8 cellular contexts compared by ENCODE assay signal in genomic region chr12:64610092-64610659, GRCh38. TPM values are rescaled to one million over a fixed set of nuclear protein-coding genes. Genes with fewer than 3 reads are reported as not detected.
DNase-seq lines count a peak whose midpoint lies in the region; ATAC-seq and FAIRE-seq lines count a peak whose summit lies in the region.

TSS of gene RASSF3 (plus strand) at chr12:64610495. CDS start at chr12:64610633, 138 bp downstream.

- no peaks in the 10 kb centered on the region for H3K27me3 Mint-ChIP-seq in activated naive CD4-positive, alpha-beta T cell treated with anti-CD3 and anti-CD28 coated beads, Interleukin-2, amount 50 U/mL, for 24 hours

- H3K4me3 Mint-ChIP-seq in activated naive CD4-positive, alpha-beta T cell treated with anti-CD3 and anti-CD28 coated beads, Interleukin-2, amount 50 U/mL, for 24 hours: peak within 1 kb of the TSS; percentile 94

- H3K9ac ChIP-seq in HUES6 (ENCODE audit: low read length) (peak within 1 kb of the TSS; percentile 87), trophoblast cell (ENCODE audit: low read length) (peak within 1 kb of the TSS; percentile 82)

- H3K79me1 ChIP-seq in trophoblast cell (ENCODE audit: low read length): peaks cover 23% of the 10 kb centered on the region

- no peaks in the 10 kb centered on the region for H3K9me3 Mint-ChIP-seq in activated naive CD4-positive, alpha-beta T cell treated with anti-CD3 and anti-CD28 coated beads, Interleukin-2, amount 50 U/mL, for 24 hours

- H3K4ac ChIP-seq in trophoblast cell (ENCODE audit: low read depth, low read length): peak within 1 kb of the TSS; percentile 95

- WGBS in trophoblast cell (ENCODE audit: extremely low coverage, insufficient coverage, insufficient read length): no CpG with 5 or more reads among the region's 76 CpGs

- H3K27ac Mint-ChIP-seq in activated naive CD4-positive, alpha-beta T cell treated with anti-CD3 and anti-CD28 coated beads, Interleukin-2, amount 50 U/mL, for 24 hours: peak within 1 kb of the TSS; percentile 94

- H3K4me3 ChIP-seq in HUES6 (ENCODE audit: low read depth, low read length): peak within 1 kb of the TSS; percentile 93
- peak within 1 kb of the TSS; percentile 90 for H3K4me3 ChIP-seq in trophoblast cell (ENCODE audit: low read depth, low read length)

- H3K36me3 ChIP-seq in HUES6 (ENCODE audit: control insufficient read depth, insufficient read depth, low read length): no peaks in the 10 kb centered on the region
- no peaks in the 10 kb centered on the region for H3K36me3 ChIP-seq in trophoblast cell (ENCODE audit: control insufficient read depth in 1 of 2, insufficient read depth in 2 of 2, low read length in 2 of 2)

- H2BK5ac ChIP-seq in trophoblast cell (ENCODE audit: low read depth, low read length, poor library complexity): peak within 1 kb of the TSS; percentile 95

- peak; percentile 47 for ATAC-seq in GM21367 (IDR thresholded peaks at IDR 0.05; ENCODE audit: unreplicated experiment)

- H3K23ac ChIP-seq in trophoblast cell (ENCODE audit: low read length): no peak within 1 kb of the TSS

- peaks cover 46% of the 10 kb centered on the region for H3K4me1 Mint-ChIP-seq in activated naive CD4-positive, alpha-beta T cell treated with anti-CD3 and anti-CD28 coated beads, Interleukin-2, amount 50 U/mL, for 24 hours

- H3K18ac ChIP-seq in trophoblast cell (ENCODE audit: low read length): peak within 1 kb of the TSS; percentile 98

- peak within 1 kb of the TSS; percentile 97 for H4K12ac ChIP-seq in trophoblast cell (ENCODE audit: low read depth, low read length)

- H4K8ac ChIP-seq in trophoblast cell (ENCODE audit: low read depth, low read length): peak within 1 kb of the TSS; percentile 94

- peaks cover 5% of the 10 kb centered on the region; the same call in 1 of the 2 replicates for H3K4me1 ChIP-seq in HUES6 (ENCODE audit: control insufficient read depth, insufficient read depth, low read length)
- no peaks in the 10 kb centered on the region for H3K4me1 ChIP-seq in trophoblast cell (ENCODE audit: control insufficient read depth in 1 of 2, insufficient read depth in 2 of 2, low read length in 2 of 2)

- no peaks in the 10 kb centered on the region for H3K9me3 ChIP-seq in HUES6 (ENCODE audit: control insufficient read depth, insufficient read depth, low read depth, low read length)
- no peaks in the 10 kb centered on the region for H3K9me3 ChIP-seq in trophoblast cell (ENCODE audit: insufficient read depth, low read depth, low read length)

- H4K91ac ChIP-seq in trophoblast cell (ENCODE audit: low read depth, low read length): peak within 1 kb of the TSS; percentile 98

- no peak for FAIRE-seq in urothelium cell line (lab: Jason Lieb, UNC)

- H3K36me3 Mint-ChIP-seq in activated naive CD4-positive, alpha-beta T cell treated with anti-CD3 and anti-CD28 coated beads, Interleukin-2, amount 50 U/mL, for 24 hours: peaks cover 3% of the 10 kb centered on the region

- peak; percentile 53 for DNase-seq in DMS114 treated with DMSO at 0.1 percent for 48 hours (lab: John Stamatoyannopoulos, UW; ENCODE audit: unreplicated experiment)
- peak; percentile 20 for DNase-seq in SKM-1 (lab: John Stamatoyannopoulos, UW; ENCODE audit: unreplicated experiment)
- peak in 38 of 42 donors; percentile 26 to 78 (median 50) for DNase-seq in head of caudate nucleus
- peak; percentile 71 to 79 for DNase-seq in trophoblast cell
- DNase-seq in urothelium cell line (ENCODE audit: low spot score): peak; percentile 80

- peaks cover 19% of the 10 kb centered on the region for H3K79me2 ChIP-seq in trophoblast cell (ENCODE audit: control insufficient read depth, insufficient read depth, low read length, poor library complexity)

- H2BK120ac ChIP-seq in trophoblast cell (ENCODE audit: insufficient read depth, low read length, poor library complexity): peak within 1 kb of the TSS; percentile 96

- peak within 1 kb of the TSS; percentile 55 for H2AK5ac ChIP-seq in trophoblast cell (ENCODE audit: low read length)

- H2AFZ ChIP-seq in trophoblast cell (ENCODE audit: insufficient read depth, low read length, poor library complexity): peak within 1 kb of the TSS; percentile 100

- intact Hi-C loops in head of caudate nucleus (cut with DNase I): no loop called here

- H3K27ac ChIP-seq in HUES6 (ENCODE audit: low read depth, low read length) (peak within 1 kb of the TSS; percentile 93), trophoblast cell (ENCODE audit: low read depth, low read length) (peak within 1 kb of the TSS; percentile 85)

- H2BK12ac ChIP-seq in trophoblast cell (ENCODE audit: low read length): peak within 1 kb of the TSS; percentile 86

- no peaks in the 10 kb centered on the region for H3K27me3 ChIP-seq in HUES6 (ENCODE audit: control insufficient read depth, insufficient read depth, low read length)
- no peaks in the 10 kb centered on the region for H3K27me3 ChIP-seq in trophoblast cell (ENCODE audit: insufficient read depth, low read length)

- peak within 1 kb of the TSS; percentile 72 for H3K4me2 ChIP-seq in trophoblast cell (ENCODE audit: low read length)

- peak within 1 kb of the TSS; percentile 99 for H3K14ac ChIP-seq in trophoblast cell (ENCODE audit: low read length)

RNA-seq across cellular contexts. Expression of gene RASSF3, which starts in this region (rescaled TPM):
- polyA plus RNA-seq in trophoblast cell (2013): 27.3 and 29.6 TPM in 2 replicates

Comparison
In these comparisons a context has a peak if more than half of its experiments do, and no peak if none do; other contexts are left out.
1. Peak in every context shown above with its lines: DNase-seq, ATAC-seq, H3K4me3 ChIP-seq and H3K27ac ChIP-seq.
2. DNase-seq: peak in every context shown above with its lines; median percentile 80 in urothelium cell line; 75 in trophoblast cell; 53 in DMS114 treated with DMSO at 0.1 percent for 48 hours; 50 in head of caudate nucleus; 20 in SKM-1.